In genomic region chr17:29567362-29568330, GRCh38 we compare ENCODE assay signal across 8 cellular contexts. TPM values are rescaled to one million over a fixed set of nuclear protein-coding genes. Genes with fewer than 3 reads are reported as not detected.
DNase-seq lines count a peak whose midpoint lies in the region; ATAC-seq, FAIRE-seq and TF ChIP-seq lines count a peak whose summit lies in the region.

No MANE protein-coding gene starts in this region.

- WGBS in right lobe of liver (ENCODE audit: insufficient coverage, low coverage, low lambda C conversion rate, missing lambda C conversion rate): under 1% methylated on average over 38 of the region's 87 CpGs

- H3K27ac ChIP-seq in coronary artery (peak overlapping the region; percentile 51 to 98), right lobe of liver (peak overlapping the region; percentile 63 to 78 (median 76))

- TF ChIP-seq POLR2A in GM12892 (IDR thresholded peaks at IDR 0.05; ENCODE audit: low read depth, low read length): no peak; the same call in 1 of the 2 replicates
- TF ChIP-seq POLR2A in right lobe of liver (IDR thresholded peaks at IDR 0.05): no peak

- intact Hi-C loops in right lobe of liver (cut with DNase I): no loop called here

- H3K27me3 ChIP-seq in right lobe of liver: no peaks in the 10 kb centered on the region

- FAIRE-seq in GM12892 (lab: Jason Lieb, UNC): peak; percentile 56

- H3K9me3 ChIP-seq in right lobe of liver: no peaks in the 10 kb centered on the region

- peak; percentile 31 for TF ChIP-seq CTCF in coronary artery (IDR thresholded peaks at IDR 0.05)
- TF ChIP-seq CTCF in right lobe of liver (IDR thresholded peaks at IDR 0.05): peak; percentile 27 to 40 (median 28)

- ATAC-seq in HG02678 (IDR thresholded peaks at IDR 0.05; ENCODE audit: unreplicated experiment): peak; percentile 41
- ATAC-seq in right lobe of liver: peak; percentile 25 to 39 (median 29)
- ATAC-seq in HG03139 (IDR thresholded peaks at IDR 0.05; ENCODE audit: unreplicated experiment): no peak

- H3K36me3 ChIP-seq in right lobe of liver: peaks cover 0 to 3% (median 1%) of the 10 kb centered on the region in 4 donors

- peak overlapping the region; percentile 91 for H3K4me3 ChIP-seq in coronary artery
- peak overlapping the region; percentile 68 to 83 (median 71) for H3K4me3 ChIP-seq in right lobe of liver

- peak; percentile 81 for DNase-seq in GM12892 (ENCODE audit: insufficient read length)
- DNase-seq in NCI-H1930 (lab: John Stamatoyannopoulos, UW): peak; percentile 49 to 73
- DNase-seq in activated CD4-positive, CD25-positive, alpha-beta regulatory T cell treated with anti-CD3 and anti-CD28 coated beads, Interleukin-2, amount 50 U/mL, for 72 hours: peak; percentile 77
- peak; percentile 87 for DNase-seq in coronary artery (ENCODE audit: low spot score)
- DNase-seq in right lobe of liver: peak; percentile 72 to 77 (median 76)
- DNase-seq in stimulated activated CD4-positive, alpha-beta T cell treated with anti-CD3 and anti-CD28 coated beads, TNF-alpha, amount 100 ng/mL, for 48 hours (ENCODE audit: low read depth in 3 of 3): peak in 2 of 3 donors; percentile 69 to 73

- H3K4me1 ChIP-seq in right lobe of liver: peaks cover 0 to 28% (median 6%) of the 10 kb centered on the region in 4 donors

RNA-seq across cellular contexts. Expression of gene ABHD15, which starts 0.8 kb away (rescaled TPM):
- polyA plus RNA-seq in GM12892 (2012; ENCODE audit: missing spikeins): 2.4 TPM
- total RNA-seq in right lobe of liver: 10 to 100 TPM in 5 of 6 experiments, 1 to 10 TPM in 1; 7.8 to 27.1 (median 13.7) TPM

RNA-seq across cellular contexts. Expression of gene TP53I13, which starts 0.9 kb away (rescaled TPM):
- 12.3 TPM for polyA plus RNA-seq in GM12892 (2012; ENCODE audit: missing spikeins)
- total RNA-seq in right lobe of liver: 10 to 100 TPM; 16.8 to 52.4 (median 38.4) TPM

RNA-seq across cellular contexts. Expression of gene GIT1, which starts 21.8 kb away (rescaled TPM):
- 14.8 TPM for polyA plus RNA-seq in GM12892 (2012; ENCODE audit: missing spikeins)
- 10 to 100 TPM in 2 of 6 experiments, 1 to 10 TPM in 4; 7.1 to 15.9 (median 8.7) TPM for total RNA-seq in right lobe of liver

RNA-seq across cellular contexts. Expression of gene ANKRD13B, which starts 25.3 kb away (rescaled TPM):
- polyA plus RNA-seq in GM12892 (2012; ENCODE audit: missing spikeins): 1.0 TPM
- total RNA-seq in right lobe of liver: 1 to 10 TPM in 1 of 6 experiments, under 1 TPM in 5; 0.37 to 1.6 (median 0.88) TPM

RNA-seq across cellular contexts. Expression of gene CORO6, which starts 55.1 kb away (rescaled TPM):
- polyA plus RNA-seq in GM12892 (2012; ENCODE audit: missing spikeins): 0.70 TPM
- 1 to 10 TPM in 2 of 6 experiments, under 1 TPM in 4; 0.37 to 5.1 (median 0.81) TPM for total RNA-seq in right lobe of liver
